13 cellular contexts compared by ENCODE assay signal in the genomic region with DNA sequence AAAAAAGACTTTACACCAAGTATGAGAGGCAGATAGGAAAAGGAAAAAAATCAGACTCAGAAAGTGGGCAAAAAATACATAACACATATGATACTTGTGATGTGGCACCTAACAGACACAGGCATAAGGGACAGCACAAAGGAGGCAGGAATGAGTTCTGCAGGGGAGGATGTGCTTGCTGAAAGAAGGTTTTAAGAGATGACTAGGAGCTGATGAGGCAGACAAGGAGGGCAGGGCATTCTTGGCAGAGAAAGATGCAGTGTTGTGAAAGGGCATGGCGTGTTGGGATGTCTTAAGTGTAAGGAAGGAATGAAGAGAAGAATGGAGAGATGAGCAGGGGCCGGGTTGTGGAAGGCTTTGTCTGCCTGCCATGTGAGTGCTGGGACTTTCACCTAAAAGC. TPM values are rescaled to one million over a fixed set of nuclear protein-coding genes. Genes with fewer than 3 reads are reported as not detected.
DNase-seq lines count a peak whose midpoint lies in the region; ATAC-seq, FAIRE-seq and TF ChIP-seq lines count a peak whose summit lies in the region.
"Had no signal": no experiment of that assay in that cellular context is flagged by ENCODE, and none has a peak within 500 bp of the region (broad histone marks: within the 10 kb centered on the region; RNA-seq: fewer than 3 reads in every experiment).

No MANE protein-coding gene starts in this region.

- no peaks in the 10 kb centered on the region for H3K36me3 Mint-ChIP-seq in WTC11

- intact Hi-C loops in A673 (cut with micrococcal nuclease; ENCODE audit: unreplicated experiment) = no loop called here

- POLR2A ChIA-PET in A673 (lab: Charles Lee; ENCODE audit: low non-redundant PET) = no interaction called here
- POLR2A ChIA-PET in WTC11 (lab: Charles Lee) = no interaction called here

- no peaks in the 10 kb centered on the region for H3K9me3 ChIP-seq in A673 (ENCODE audit: low read depth, low read length, poor library complexity, severe bottlenecking)
- no peaks in the 10 kb centered on the region for H3K9me3 ChIP-seq in RWPE2 (ENCODE audit: severe bottlenecking)
- H3K9me3 ChIP-seq: heart left ventricle had no signal

- peaks cover 8% of the 10 kb centered on the region for H3K27me3 Mint-ChIP-seq in WTC11 (ENCODE audit: low read depth)

- CTCF ChIA-PET in A673 (lab: Charles Lee) (no interaction called here), WTC11 (lab: Charles Lee) (no interaction called here)

- BruUV-seq in A673 (replicated peaks; lab: Mats Ljungman, UMichigan) = no TSS peak

- H3K4me3 Mint-ChIP-seq in WTC11 = no peak overlapping the region

- FAIRE-seq in GM19239 (lab: Jason Lieb, UNC) = peak; percentile 62

- no peak overlapping the region for H3K27ac Mint-ChIP-seq in WTC11

- H3K4me1 Mint-ChIP-seq in WTC11 = peaks cover 6% of the 10 kb centered on the region

- ATAC-seq in RWPE2 (ENCODE audit: low read depth) (peak; percentile 97), WTC11 (no peak), HG03196 (IDR thresholded peaks at IDR 0.05; ENCODE audit: unreplicated experiment) (no peak)
- ATAC-seq: heart left ventricle had no signal

- H3K36me3 ChIP-seq in A673 (ENCODE audit: insufficient read depth, low read length, poor library complexity, severe bottlenecking) = no peaks in the 10 kb centered on the region
- H3K36me3 ChIP-seq in RWPE2 (ENCODE audit: low read depth) = no peaks in the 10 kb centered on the region
- H3K36me3 ChIP-seq: heart left ventricle had no signal

- H3K4me3 ChIP-seq in A673 (ENCODE audit: low read depth, low read length, poor library complexity, severe bottlenecking) (no peak overlapping the region), RWPE2 (ENCODE audit: severe bottlenecking) (no peak overlapping the region)
- H3K4me3 ChIP-seq: heart left ventricle had no signal

- H3K4me1 ChIP-seq in A673 (ENCODE audit: insufficient read depth, low read length, poor library complexity, severe bottlenecking) (no peaks in the 10 kb centered on the region), RWPE2 (ENCODE audit: insufficient read depth, poor library complexity, severe bottlenecking) (peaks cover 4% of the 10 kb centered on the region)
- H3K4me1 ChIP-seq: heart left ventricle had no signal

- H3K27ac ChIP-seq in A673 (ENCODE audit: low read depth, low read length, poor library complexity, severe bottlenecking) (no peak overlapping the region), RWPE2 (ENCODE audit: poor library complexity, severe bottlenecking) (no peak overlapping the region)
- H3K27ac ChIP-seq: heart left ventricle had no signal

- DNase-seq in A673 (ENCODE audit: low spot score) (peak; percentile 10), GM19239 (ENCODE audit: insufficient read length, low spot score) (no peak), RWPE2 (ENCODE audit: low spot score) (no peak), fibroblast of peridontal ligament (ENCODE audit: extremely low read depth) (peak; percentile 24), WTC11 (ENCODE audit: low spot score) (no peak), epidermal melanocyte (ENCODE audit: insufficient read length, low spot score) (no peak)
- no peak for DNase-seq in activated CD4-positive, alpha-beta T cell treated with anti-CD3 and anti-CD28 coated beads, Interleukin-2, amount 50 U/mL, for 48 hours
- DNase-seq: heart left ventricle; left cardiac atrium; NCI-H1105 treated with DMSO at 0.1 percent for 48 hours; posterior cingulate gyrus; stimulated activated CD4-positive, alpha-beta T cell treated with anti-CD3 and anti-CD28 coated beads, Interleukin-12 subunit alpha, Interleukin-12 subunit beta, amount 100 ng/mL, for 4 hours had no signal

- TF ChIP-seq CTCF in A673 (conservative IDR thresholded peaks at IDR 0.05; ENCODE audit: low read depth, low read length) = no peak
- no peak for TF ChIP-seq CTCF in RWPE2 (IDR thresholded peaks at IDR 0.05; ENCODE audit: poor library complexity, severe bottlenecking)
- TF ChIP-seq CTCF in WTC11 (IDR thresholded peaks at IDR 0.05) = no peak

- H3K27me3 ChIP-seq in A673 (replicated peaks; ENCODE audit: insufficient read depth, low read depth, low read length, poor library complexity) (no peaks in the 10 kb centered on the region), RWPE2 (ENCODE audit: insufficient read depth, poor library complexity, severe bottlenecking) (no peaks in the 10 kb centered on the region)
- H3K27me3 ChIP-seq: heart left ventricle had no signal

- peaks cover 7% of the 10 kb centered on the region; the same call in 1 of the 2 replicates for H3K9me3 Mint-ChIP-seq in WTC11

TF ChIP-seq in WTC11, 78 proteins besides CTCF, POLR2A, EP300 and RAD21:
- no peak for TF ChIP-seq ZNF532 (CRISPR knock-in tag; IDR thresholded peaks at IDR 0.05; ENCODE audit: borderline replicate concordance)
- TF ChIP-seq MYBL2 (CRISPR knock-in tag; IDR thresholded peaks at IDR 0.05) = no peak
- TF ChIP-seq, protein P1, sequence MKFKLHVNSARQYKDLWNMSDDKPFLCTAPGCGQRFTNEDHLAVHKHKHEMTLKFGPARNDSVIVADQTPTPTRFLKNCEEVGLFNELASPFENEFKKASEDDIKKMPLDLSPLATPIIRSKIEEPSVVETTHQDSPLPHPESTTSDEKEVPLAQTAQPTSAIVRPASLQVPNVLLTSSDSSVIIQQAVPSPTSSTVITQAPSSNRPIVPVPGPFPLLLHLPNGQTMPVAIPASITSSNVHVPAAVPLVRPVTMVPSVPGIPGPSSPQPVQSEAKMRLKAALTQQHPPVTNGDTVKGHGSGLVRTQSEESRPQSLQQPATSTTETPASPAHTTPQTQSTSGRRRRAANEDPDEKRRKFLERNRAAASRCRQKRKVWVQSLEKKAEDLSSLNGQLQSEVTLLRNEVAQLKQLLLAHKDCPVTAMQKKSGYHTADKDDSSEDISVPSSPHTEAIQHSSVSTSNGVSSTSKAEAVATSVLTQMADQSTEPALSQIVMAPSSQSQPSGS (CRISPR knock-in tag; IDR thresholded peaks at IDR 0.05; ENCODE audit: borderline replicate concordance, low read depth) = no peak
- TF ChIP-seq ELF4 (CRISPR knock-in tag; IDR thresholded peaks at IDR 0.05; ENCODE audit: low read depth) = no peak
- TF ChIP-seq JUN (CRISPR knock-in tag; IDR thresholded peaks at IDR 0.05) = no peak
- no peak for TF ChIP-seq ZNF423 (CRISPR knock-in tag; IDR thresholded peaks at IDR 0.05)
- TF ChIP-seq TP53 (CRISPR knock-in tag; IDR thresholded peaks at IDR 0.05) = no peak
- no peak for TF ChIP-seq E2F1 (CRISPR knock-in tag; IDR thresholded peaks at IDR 0.05)
- no peak for TF ChIP-seq SMAD3 (CRISPR knock-in tag; IDR thresholded peaks at IDR 0.05; ENCODE audit: borderline replicate concordance)
- no peak for TF ChIP-seq ZBTB21 (CRISPR knock-in tag; IDR thresholded peaks at IDR 0.05; ENCODE audit: borderline replicate concordance)
- TF ChIP-seq SMAD4 (CRISPR knock-in tag; IDR thresholded peaks at IDR 0.05) = no peak

RNA-seq across cellular contexts. Expression of gene TMEM154, which starts 49.7 kb away (rescaled TPM):
- total RNA-seq in A673 (2021) (2.3 and 2.6 TPM in 2 replicates), WTC11 (2021) (1.7 to 2.1 TPM (median 1.9 TPM) in 3 replicates)

RNA-seq across cellular contexts. Expression of gene TIGD4, which starts 50.1 kb away (rescaled TPM):
- 0.41 and 0.48 TPM in 2 replicates for total RNA-seq in A673 (2021)
- 1.9 to 2.5 TPM (median 2.0 TPM) in 3 replicates for total RNA-seq in WTC11 (2021)

RNA-seq across cellular contexts. Expression of gene ARFIP1, which starts 50.3 kb away (rescaled TPM):
- 29.8 and 30.4 TPM in 2 replicates for total RNA-seq in A673 (2021)
- total RNA-seq in WTC11 (2021) = 29.2 to 35.3 TPM (median 31.2 TPM) in 3 replicates

Comparison
In these comparisons a context has a peak if more than half of its experiments do, and no peak if none do; other contexts are left out.
1. DNase-seq: peak in A673 (single experiment) and fibroblast of peridontal ligament (single experiment); none in GM19239 (single experiment), RWPE2 (single experiment), WTC11 (single experiment), epidermal melanocyte (single experiment) and activated CD4-positive, alpha-beta T cell treated with anti-CD3 and anti-CD28 coated beads, Interleukin-2, amount 50 U/mL, for 48 hours (0 of 2).